Comparison of ENCODE assay signal across 1 cellular context in genomic region chr9:28007097-28007817, GRCh38.
TF ChIP-seq lines count a peak whose summit lies in the region.

No MANE protein-coding gene starts in this region.

TF ChIP-seq in SK-N-SH treated with all-trans-retinoic acid at 6 μM for 48 hours, 23 proteins besides CTCF, POLR2A, EP300 and RAD21 (continued from another document):
- TF ChIP-seq, protein P1, sequence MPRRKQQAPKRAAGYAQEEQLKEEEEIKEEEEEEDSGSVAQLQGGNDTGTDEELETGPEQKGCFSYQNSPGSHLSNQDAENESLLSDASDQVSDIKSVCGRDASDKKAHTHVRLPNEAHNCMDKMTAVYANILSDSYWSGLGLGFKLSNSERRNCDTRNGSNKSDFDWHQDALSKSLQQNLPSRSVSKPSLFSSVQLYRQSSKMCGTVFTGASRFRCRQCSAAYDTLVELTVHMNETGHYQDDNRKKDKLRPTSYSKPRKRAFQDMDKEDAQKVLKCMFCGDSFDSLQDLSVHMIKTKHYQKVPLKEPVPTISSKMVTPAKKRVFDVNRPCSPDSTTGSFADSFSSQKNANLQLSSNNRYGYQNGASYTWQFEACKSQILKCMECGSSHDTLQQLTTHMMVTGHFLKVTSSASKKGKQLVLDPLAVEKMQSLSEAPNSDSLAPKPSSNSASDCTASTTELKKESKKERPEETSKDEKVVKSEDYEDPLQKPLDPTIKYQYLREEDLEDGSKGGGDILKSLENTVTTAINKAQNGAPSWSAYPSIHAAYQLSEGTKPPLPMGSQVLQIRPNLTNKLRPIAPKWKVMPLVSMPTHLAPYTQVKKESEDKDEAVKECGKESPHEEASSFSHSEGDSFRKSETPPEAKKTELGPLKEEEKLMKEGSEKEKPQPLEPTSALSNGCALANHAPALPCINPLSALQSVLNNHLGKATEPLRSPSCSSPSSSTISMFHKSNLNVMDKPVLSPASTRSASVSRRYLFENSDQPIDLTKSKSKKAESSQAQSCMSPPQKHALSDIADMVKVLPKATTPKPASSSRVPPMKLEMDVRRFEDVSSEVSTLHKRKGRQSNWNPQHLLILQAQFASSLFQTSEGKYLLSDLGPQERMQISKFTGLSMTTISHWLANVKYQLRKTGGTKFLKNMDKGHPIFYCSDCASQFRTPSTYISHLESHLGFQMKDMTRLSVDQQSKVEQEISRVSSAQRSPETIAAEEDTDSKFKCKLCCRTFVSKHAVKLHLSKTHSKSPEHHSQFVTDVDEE (CRISPR knock-in tag; IDR thresholded peaks at IDR 0.05) = peak; percentile 53; the same call in 1 of the 2 replicates
- TF ChIP-seq ZFP3 (CRISPR knock-in tag; IDR thresholded peaks at IDR 0.05) = no peak
